In genomic region chr4:68591204-68591603, GRCh38 we compare ENCODE assay signal across 18 cellular contexts. TPM values are rescaled to one million over a fixed set of nuclear protein-coding genes. Genes with fewer than 3 reads are reported as not detected.
DNase-seq lines count a peak whose midpoint lies in the region; ATAC-seq and TF ChIP-seq lines count a peak whose summit lies in the region.
"Had no signal": no experiment of that assay in that cellular context is flagged by ENCODE, and none has a peak within 500 bp of the region (broad histone marks: within the 10 kb centered on the region; RNA-seq: fewer than 3 reads in every experiment).

No MANE protein-coding gene starts in this region.

- H3K27me3 ChIP-seq in PC-3 (ENCODE audit: low read length) (no peaks in the 10 kb centered on the region), mesendoderm (ENCODE audit: insufficient read depth, low read length, poor library complexity) (no peaks in the 10 kb centered on the region)
- H3K27me3 ChIP-seq: BLaER1, Peyer's patch had no signal

- no peaks in the 10 kb centered on the region for H4K20me1 ChIP-seq in PC-3 (ENCODE audit: low read length)
- H4K20me1 ChIP-seq: BLaER1 had no signal

- no peak overlapping the region for H3K27ac Mint-ChIP-seq in activated CD8-positive, alpha-beta memory T cell treated with anti-CD3 and anti-CD28 coated beads, Interleukin-2, amount 10 ng/mL, durations not matched to agents 7 days and 5 days
- H3K27ac Mint-ChIP-seq: CD8-positive, alpha-beta T cell had no signal

- ATAC-seq in PC-3 (peak; percentile 95), GM21723 (IDR thresholded peaks at IDR 0.05; ENCODE audit: unreplicated experiment) (no peak)
- no peak for ATAC-seq in activated CD8-positive, alpha-beta memory T cell treated with anti-CD3 and anti-CD28 coated beads, Interleukin-2, amount 10 ng/mL, durations not matched to agents 7 days and 5 days
- ATAC-seq: CD8-positive, alpha-beta T cell; GM23338 had no signal

- H3K4me3 ChIP-seq in PC-3 (ENCODE audit: low read length): no peak overlapping the region
- H3K4me3 ChIP-seq in mesendoderm (ENCODE audit: low read length): no peak overlapping the region
- H3K4me3 ChIP-seq: BLaER1, GM23338, Peyer's patch had no signal

- CTCF ChIA-PET in PC-3 (lab: Charles Lee): no interaction called here
- CTCF ChIA-PET in activated CD8-positive, alpha-beta memory T cell treated with anti-CD3 and anti-CD28 coated beads, Interleukin-2, amount 10 ng/mL, durations not matched to agents 7 days and 5 days (lab: Charles Lee): no interaction called here

- intact Hi-C loops in PC-3 (cut with micrococcal nuclease): no loop called here

- H3K27ac ChIP-seq in PC-3 (ENCODE audit: low read length) (peak overlapping the region; percentile 14; the same call in 1 of the 2 replicates), epithelial cell of prostate (peak overlapping the region; percentile 45), mesendoderm (ENCODE audit: low read depth, low read length) (no peak overlapping the region)
- H3K27ac ChIP-seq: BLaER1, HL-60, Peyer's patch had no signal

- no peaks in the 10 kb centered on the region for H3K36me3 Mint-ChIP-seq in activated CD8-positive, alpha-beta memory T cell treated with anti-CD3 and anti-CD28 coated beads, Interleukin-2, amount 10 ng/mL, durations not matched to agents 7 days and 5 days
- H3K36me3 Mint-ChIP-seq: CD8-positive, alpha-beta T cell had no signal

- H3K4me1 ChIP-seq in PC-3 (ENCODE audit: insufficient read depth, low read length) (peaks cover 22% of the 10 kb centered on the region), mesendoderm (ENCODE audit: control insufficient read depth, low read depth, low read length) (no peaks in the 10 kb centered on the region)
- H3K4me1 ChIP-seq: BLaER1, Peyer's patch had no signal

- H3K4me1 Mint-ChIP-seq in activated CD8-positive, alpha-beta memory T cell treated with anti-CD3 and anti-CD28 coated beads, Interleukin-2, amount 10 ng/mL, durations not matched to agents 7 days and 5 days: no peaks in the 10 kb centered on the region

- H3K9ac ChIP-seq in PC-3 (ENCODE audit: low read length) (no peak overlapping the region), mesendoderm (ENCODE audit: low read length) (no peak overlapping the region)
- H3K9ac ChIP-seq: BLaER1 had no signal

- H3K23ac ChIP-seq in mesendoderm (ENCODE audit: low read length): no peak overlapping the region

- H3F3A ChIP-seq in PC-3 (ENCODE audit: low read length, unreplicated experiment): no peaks in the 10 kb centered on the region

- no peak overlapping the region for H3K4me3 Mint-ChIP-seq in activated CD8-positive, alpha-beta memory T cell treated with anti-CD3 and anti-CD28 coated beads, Interleukin-2, amount 10 ng/mL, durations not matched to agents 7 days and 5 days
- H3K4me3 Mint-ChIP-seq: CD8-positive, alpha-beta T cell; GM23338 had no signal

- H3K9me2 ChIP-seq in PC-3 (replicated peaks; ENCODE audit: low read length): no peaks in the 10 kb centered on the region

- DNase-seq in ACHN: peak; percentile 4
- peak; percentile 77 for DNase-seq in PC-3
- no peak for DNase-seq in epithelial cell of prostate (ENCODE audit: low read depth, low spot score)
- DNase-seq in mesendoderm: peak; percentile 35
- DNase-seq in NCI-H1694 (lab: John Stamatoyannopoulos, UW): no peak
- no peak for DNase-seq in NCI-H446 treated with DMSO at 0.1 percent for 48 hours (lab: John Stamatoyannopoulos, UW)
- no peak for DNase-seq in activated CD8-positive, alpha-beta memory T cell treated with anti-CD3 and anti-CD28 coated beads, Interleukin-2, amount 10 ng/mL, durations not matched to agents 7 days and 5 days
- DNase-seq: 8988T; CD8-positive, alpha-beta T cell; GF-D8; NCI-H1436; NCI-H2081; NCI-H524 treated with DMSO at 0.1 percent for 48 hours; Peyer's patch had no signal

- H3K36me3 ChIP-seq in PC-3 (ENCODE audit: low read depth, low read length): no peaks in the 10 kb centered on the region
- no peaks in the 10 kb centered on the region for H3K36me3 ChIP-seq in mesendoderm (ENCODE audit: control insufficient read depth, insufficient read depth, low read length)
- H3K36me3 ChIP-seq: BLaER1, Peyer's patch had no signal

- peaks cover 3% of the 10 kb centered on the region for H3K27me3 Mint-ChIP-seq in activated CD8-positive, alpha-beta memory T cell treated with anti-CD3 and anti-CD28 coated beads, Interleukin-2, amount 10 ng/mL, durations not matched to agents 7 days and 5 days

- H3K9me3 Mint-ChIP-seq in activated CD8-positive, alpha-beta memory T cell treated with anti-CD3 and anti-CD28 coated beads, Interleukin-2, amount 10 ng/mL, durations not matched to agents 7 days and 5 days (ENCODE audit: low read depth): no peaks in the 10 kb centered on the region
- H3K9me3 Mint-ChIP-seq: CD8-positive, alpha-beta T cell had no signal

- H3K18ac ChIP-seq in mesendoderm (ENCODE audit: low read length): no peak overlapping the region

- H3K79me1 ChIP-seq in mesendoderm (ENCODE audit: low read length): no peaks in the 10 kb centered on the region

- no peak overlapping the region for H2AK5ac ChIP-seq in mesendoderm (ENCODE audit: low read length)

- no peak overlapping the region for H4K8ac ChIP-seq in mesendoderm (ENCODE audit: low read depth, low read length)

- no peak overlapping the region for H2BK120ac ChIP-seq in mesendoderm (ENCODE audit: low read depth, low read length)

- in situ Hi-C loops in ACHN (cut with HindIII; ENCODE audit: low pct_ligation_motif_present, low pct_unique_long_range_greater_than_20kb, low sequenced_read_pairs): no loop called here

- H3K9me3 ChIP-seq in PC-3 (ENCODE audit: low read length): no peaks in the 10 kb centered on the region
- H3K9me3 ChIP-seq: BLaER1, Peyer's patch had no signal

- H3K4me2 ChIP-seq in PC-3 (ENCODE audit: low read length) (0 out of 2 replicates have a peak overlapping the region, but pooled peaks have one; percentile 2), mesendoderm (ENCODE audit: low read length) (no peak overlapping the region)
- H3K4me2 ChIP-seq: BLaER1, GM23338 had no signal

- WGBS in mesendoderm (ENCODE audit: extremely low coverage, insufficient coverage, low lambda C conversion rate): no CpG with 5 or more reads among the region's 1 CpG

- H2BK15ac ChIP-seq in mesendoderm (replicated peaks; ENCODE audit: low read depth): no peak overlapping the region

- H3K79me2 ChIP-seq in PC-3 (ENCODE audit: low read length): no peaks in the 10 kb centered on the region
- no peaks in the 10 kb centered on the region for H3K79me2 ChIP-seq in mesendoderm (ENCODE audit: control insufficient read depth, insufficient read depth, low read length)

- no peak overlapping the region for H4K5ac ChIP-seq in mesendoderm (ENCODE audit: low read length)

- no TSS peak for BruUV-seq in PC-3 (replicated peaks; lab: Mats Ljungman, UMichigan)

- H3K4ac ChIP-seq in mesendoderm (ENCODE audit: low read depth, low read length): no peak overlapping the region

- no peak for TF ChIP-seq CTCF in PC-3 (conservative IDR thresholded peaks at IDR 0.05; ENCODE audit: low read depth, low read length)

- H3K56ac ChIP-seq in mesendoderm (ENCODE audit: low read length): no peak overlapping the region

- no peak overlapping the region for H2AFZ ChIP-seq in PC-3 (ENCODE audit: low read length)
- H2AFZ ChIP-seq: GM23338 had no signal

- POLR2A ChIA-PET in PC-3 (lab: Charles Lee; ENCODE audit: unreplicated experiment): interaction anchor here (0.6 kb wide), 1 partner anchor 38 kb away, joined by 3 read pairs; no protein-coding TSS in a partner anchor

- no peak overlapping the region for H2BK5ac ChIP-seq in mesendoderm (ENCODE audit: low read length)

RNA-seq across cellular contexts. Expression of gene UGT2B17, which starts 15.1 kb away (rescaled TPM):
- not detected in 2 replicates for total RNA-seq in PC-3 (2014; rRNA removed)
- polyA plus RNA-seq in mesendoderm (2013, experiment 1 of 2): not detected
- polyA plus RNA-seq in mesendoderm (2013, experiment 2 of 2): 0.03 TPM
- not detected for total RNA-seq in activated CD8-positive, alpha-beta memory T cell treated with anti-CD3 and anti-CD28 coated beads, Interleukin-2, amount 10 ng/mL, durations not matched to agents 7 days and 5 days
- total RNA-seq: CD8-positive, alpha-beta T cell; GM23338 had no signal
- polyA plus RNA-seq: GM23338 had no signal

Comparison
In these comparisons a context has a peak if more than half of its experiments do, and no peak if none do; other contexts are left out.
1. DNase-seq: peak in ACHN (single experiment), PC-3 (single experiment) and mesendoderm (single experiment); none in epithelial cell of prostate (single experiment), NCI-H1694 (single experiment), NCI-H446 treated with DMSO at 0.1 percent for 48 hours (single experiment) and activated CD8-positive, alpha-beta memory T cell treated with anti-CD3 and anti-CD28 coated beads, Interleukin-2, amount 10 ng/mL, durations not matched to agents 7 days and 5 days (single experiment).